1 cellular context compared by ENCODE assay signal in genomic region chr10:79262959-79263746, GRCh38.
TF ChIP-seq lines count a peak whose summit lies in the region.

No MANE protein-coding gene starts in this region.

TF ChIP-seq in IMR-90, 13 proteins besides CTCF, POLR2A, EP300 and RAD21 (continued from another document):
- TF ChIP-seq RFX5 (IDR thresholded peaks at IDR 0.05; ENCODE audit: low read depth, low read length) (no peak), CHD1 (IDR thresholded peaks at IDR 0.05; ENCODE audit: low read depth, low read length) (no peak), FOS (IDR thresholded peaks at IDR 0.05; ENCODE audit: low read depth, low read length) (no peak), MAZ (IDR thresholded peaks at IDR 0.05; ENCODE audit: borderline replicate concordance, low read depth, low read length) (no peak), CEBPB (IDR thresholded peaks at IDR 0.05; ENCODE audit: low read depth, low read length) (no peak), USF2 (IDR thresholded peaks at IDR 0.05; ENCODE audit: low read depth, low read length) (no peak)
